ENCODE assay signal across 9 cellular contexts in genomic region chrX:153725039-153725831, GRCh38. TPM values are rescaled to one million over a fixed set of nuclear protein-coding genes. Genes with fewer than 3 reads are reported as not detected.
DNase-seq lines count a peak whose midpoint lies in the region; ATAC-seq and TF ChIP-seq lines count a peak whose summit lies in the region.
"Had no signal": no experiment of that assay in that cellular context is flagged by ENCODE, and none has a peak within 500 bp of the region (broad histone marks: within the 10 kb centered on the region; RNA-seq: fewer than 3 reads in every experiment).

No MANE protein-coding gene starts in this region.

- no peaks in the 10 kb centered on the region for H3K9me3 ChIP-seq in esophagus muscularis mucosa

- intact Hi-C loops in esophagus muscularis mucosa (cut with DNase I) = no loop called here

- DNase-seq in RWPE1 (ENCODE audit: low spot score) = no peak
- DNase-seq in esophagus muscularis mucosa (ENCODE audit: extremely low spot score) = no peak
- DNase-seq in skeletal muscle cell (ENCODE audit: low read depth) = no peak
- no peak for DNase-seq in HFFc6
- DNase-seq in NCI-H2227 (lab: John Stamatoyannopoulos, UW; ENCODE audit: unreplicated experiment) = no peak
- no peak for DNase-seq in HPDE6-E6E7 (ENCODE audit: extremely low spot score)

- H3K27ac ChIP-seq in ACC112 (ENCODE audit: low read depth, low read length) (peak overlapping the region; percentile 74), RWPE1 (peak overlapping the region; percentile 98), esophagus muscularis mucosa (replicated peaks in 1 of 4) (peak overlapping the region; percentile 84 to 92 (median 88))

- H2AFZ ChIP-seq in ACC112 (ENCODE audit: low read length, unreplicated experiment) = no peak overlapping the region

- H3K27me3 Mint-ChIP-seq in HFFc6 (ENCODE audit: insufficient read depth) = no peaks in the 10 kb centered on the region

- no peaks in the 10 kb centered on the region for H3K9me3 Mint-ChIP-seq in HFFc6

- 84% methylated on average over 12 of the region's 55 CpGs for WGBS in esophagus muscularis mucosa

- no peak for TF ChIP-seq POLR2A in esophagus muscularis mucosa (IDR thresholded peaks at IDR 0.05; ENCODE audit: low read depth)

- peaks cover 34% of the 10 kb centered on the region for H3K79me2 ChIP-seq in ACC112 (ENCODE audit: control insufficient read depth, insufficient read depth, low read length, unreplicated experiment)

- peaks cover 23% of the 10 kb centered on the region for H3K4me1 Mint-ChIP-seq in HFFc6 (ENCODE audit: low read depth)

- H3K4me3 Mint-ChIP-seq in HFFc6 = no peak overlapping the region; the same call in 1 of the 2 replicates

- POLR2A ChIA-PET in RWPE1 (lab: Yijun Ruan, JAX; ENCODE audit: low non-redundant PET) = no interaction called here

- H3K27ac Mint-ChIP-seq in HFFc6 = no peak overlapping the region; the same call in 1 of the 2 replicates

- CTCF ChIA-PET in RWPE1 (lab: Yijun Ruan, JAX) = no interaction called here

- TF ChIP-seq CTCF in RWPE1 (conservative IDR thresholded peaks at IDR 0.05; ENCODE audit: low read depth) = no peak
- TF ChIP-seq CTCF in esophagus muscularis mucosa (IDR thresholded peaks at IDR 0.05) = no peak
- no peak for TF ChIP-seq CTCF in HFFc6 (IDR thresholded peaks at IDR 0.05)

- H3K36me3 ChIP-seq in ACC112 (ENCODE audit: insufficient read depth, low read length) (peaks cover 6% of the 10 kb centered on the region; the same call in 1 of the 2 replicates), esophagus muscularis mucosa (peaks cover 0 to 20% (median 9%) of the 10 kb centered on the region in 4 donors)

- no peaks in the 10 kb centered on the region for H3K27me3 ChIP-seq in ACC112 (ENCODE audit: insufficient read depth, low read length)
- H3K27me3 ChIP-seq in esophagus muscularis mucosa = no peaks in the 10 kb centered on the region

- ATAC-seq in GM18907 (IDR thresholded peaks at IDR 0.05; ENCODE audit: unreplicated experiment) = peak; percentile 0

- TF ChIP-seq EP300 in esophagus muscularis mucosa (IDR thresholded peaks at IDR 0.05) = no peak

- H3K4me1 ChIP-seq in ACC112 (ENCODE audit: control insufficient read depth, insufficient read depth, low read length, unreplicated experiment) = peaks cover 25% of the 10 kb centered on the region
- peaks cover 42 to 61% (median 59%) of the 10 kb centered on the region in 4 donors for H3K4me1 ChIP-seq in esophagus muscularis mucosa

- no peaks in the 10 kb centered on the region for H3K36me3 Mint-ChIP-seq in HFFc6 (ENCODE audit: low read depth)

- H3K4me3 ChIP-seq in ACC112 (ENCODE audit: low read depth, low read length) = peak overlapping the region; percentile 72
- H3K4me3 ChIP-seq in esophagus muscularis mucosa = peak overlapping the region; percentile 67 to 78 (median 72)
- H3K4me3 ChIP-seq in skeletal muscle cell (ENCODE audit: low read depth, low read length) = peak overlapping the region; percentile 43

RNA-seq across cellular contexts. Expression of gene ABCD1, which starts 0.6 kb away (rescaled TPM):
- 10 to 100 TPM; 18.4 to 36.2 (median 25.1) TPM for total RNA-seq in esophagus muscularis mucosa
- 10 to 100 TPM; 12.9 to 18.9 (median 14.5) TPM for total RNA-seq in HFFc6 (2021; fragmentation: NEBNext Ultra II Directional; extraction: Animal tissue kit (Norgen Biotek cat#: 25700))

RNA-seq across cellular contexts. Expression of gene BCAP31, which starts 1.0 kb away (rescaled TPM):
- 100 to 1,000 TPM in 2 of 4 donors, 10 to 100 TPM in 2; 76.4 to 129 (median 101) TPM for total RNA-seq in esophagus muscularis mucosa
- 100 to 1,000 TPM; 203 to 295 (median 218) TPM for total RNA-seq in HFFc6 (2021; fragmentation: NEBNext Ultra II Directional; extraction: Animal tissue kit (Norgen Biotek cat#: 25700))

RNA-seq across cellular contexts. Expression of gene SLC6A8, which starts 37.5 kb away (rescaled TPM):
- total RNA-seq in esophagus muscularis mucosa = 10 to 100 TPM; 41.7 to 62.3 (median 45.6) TPM
- 10 to 100 TPM; 14.0 to 33.8 (median 17.7) TPM for total RNA-seq in HFFc6 (2021; fragmentation: NEBNext Ultra II Directional; extraction: Animal tissue kit (Norgen Biotek cat#: 25700))

RNA-seq across cellular contexts. Expression of gene PLXNB3, which starts 38.8 kb away (rescaled TPM):
- total RNA-seq in esophagus muscularis mucosa = 10 to 100 TPM in 3 of 4 donors, 1 to 10 TPM in 1; 6.1 to 21.9 (median 17.6) TPM
- 10 to 100 TPM; 13.2 to 33.4 (median 15.8) TPM for total RNA-seq in HFFc6 (2021; fragmentation: NEBNext Ultra II Directional; extraction: Animal tissue kit (Norgen Biotek cat#: 25700))

RNA-seq across cellular contexts. Expression of gene PNCK, which starts 51.6 kb away (rescaled TPM):
- total RNA-seq in esophagus muscularis mucosa = 10 to 100 TPM; 20.5 to 67.8 (median 26.0) TPM
- under 1 TPM in 2 of 6 experiments, not detected in 4; 0.26 to 0.43 TPM for total RNA-seq in HFFc6 (2021; fragmentation: NEBNext Ultra II Directional; extraction: Animal tissue kit (Norgen Biotek cat#: 25700))
- total RNA-seq: lung microvascular endothelial cell had no signal
